In the genomic region with DNA sequence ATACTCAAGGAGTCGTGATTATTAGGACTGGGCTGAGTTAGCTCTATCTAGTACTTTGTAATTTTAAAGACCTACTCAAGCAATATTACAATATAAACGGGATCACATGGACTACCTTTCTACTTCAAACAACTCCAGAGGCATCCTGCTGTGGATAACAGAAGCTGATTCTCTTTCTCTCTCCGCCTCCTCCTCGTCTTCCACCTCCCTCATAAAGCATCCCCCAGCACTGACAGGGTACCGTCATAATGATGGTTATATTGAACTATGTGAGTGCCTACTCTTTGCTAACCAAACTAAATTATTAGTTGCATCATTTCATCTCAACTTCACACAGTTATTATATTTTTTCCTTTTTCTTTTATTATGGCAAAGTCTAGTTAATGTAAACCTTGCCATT, we compare ENCODE assay signal across 16 cellular contexts.
"Had no signal": no experiment of that assay in that cellular context is flagged by ENCODE, and none has a peak within 500 bp of the region (broad histone marks: within the 10 kb centered on the region; RNA-seq: fewer than 3 reads in every experiment).

No MANE protein-coding gene starts in this region.

- H2AFZ ChIP-seq: parathyroid adenoma had no signal

- H3K4me3 ChIP-seq: cardiac muscle cell, psoas muscle, skin epidermis, tibial artery, upper lobe of right lung had no signal

- H3K27me3 ChIP-seq: foreskin keratinocyte had no signal

- H3K4me1 ChIP-seq: foreskin keratinocyte, parathyroid adenoma, psoas muscle had no signal

- H3K27ac ChIP-seq: cardiac muscle cell, foreskin keratinocyte, parathyroid adenoma, psoas muscle, skin epidermis had no signal

- H3K9me3 ChIP-seq: psoas muscle, tibial artery, upper lobe of right lung had no signal

- H3K36me3 ChIP-seq: cardiac muscle cell, tibial artery, upper lobe of right lung had no signal

- ATAC-seq: foreskin keratinocyte; left lobe of liver; psoas muscle; sciatic nerve; stimulated activated naive B cell treated with anti-CD40 and anti-IgM and Interleukin-4, amounts not matched to agents 10 μg/mL and 1 μg/mL and 100 μg/mL, for 72 hours; stimulated activated naive CD8-positive, alpha-beta T cell treated with anti-CD3 and anti-CD28 coated beads, Interleukin-15, amount 100 ng/mL, for 72 hours; upper lobe of right lung had no signal

- H3K9ac ChIP-seq: parathyroid adenoma had no signal

- DNase-seq: effector memory CD4-positive, alpha-beta T cell; foreskin keratinocyte; hypothalamus; naive B cell; psoas muscle; stimulated activated CD4-positive, alpha-beta T cell treated with anti-CD3 and anti-CD28 coated beads, Interleukin-2, amount 100 ng/mL, for 24 hours; stimulated activated CD4-positive, alpha-beta T cell treated with anti-CD3 and anti-CD28 coated beads, Interleukin-4, amount 100 ng/mL, for 4 hours; stimulated activated naive B cell treated with anti-CD40 and anti-IgM and Interleukin-4, amounts not matched to agents 10 μg/mL and 1 μg/mL and 100 μg/mL, for 72 hours; stimulated activated naive CD8-positive, alpha-beta T cell treated with anti-CD3 and anti-CD28 coated beads, Interleukin-15, amount 100 ng/mL, for 72 hours; tibial artery; upper lobe of right lung had no signal
